10 cellular contexts compared by ENCODE assay signal in genomic region chr11:119493712-119494111, GRCh38.
A peak's percentile ranks its signal among the peaks of the same experiment; 100 is the strongest.
DNase-seq lines count a peak whose midpoint lies in the region; ATAC-seq and TF ChIP-seq lines count a peak whose summit lies in the region.
"Had no signal": no experiment of that assay in that cellular context is flagged by ENCODE, and none has a peak within 500 bp of the region (broad histone marks: within the 10 kb centered on the region; RNA-seq: fewer than 3 reads in every experiment).

No MANE protein-coding gene starts in this region.

- no peaks in the 10 kb centered on the region for H3K4me1 ChIP-seq in DND-41 (ENCODE audit: insufficient read depth, low read length)
- H3K4me1 ChIP-seq in adipocyte (ENCODE audit: control insufficient read depth, insufficient read depth, low read length), result no peaks in the 10 kb centered on the region
- H3K4me1 ChIP-seq in left lung, result no peaks in the 10 kb centered on the region

- intact Hi-C loops in left lung (cut with DNase I), result no loop called here

- H3K4me3 ChIP-seq in DND-41 (ENCODE audit: low read depth in 1 of 2, low read length in 2 of 2), result no peak overlapping the region
- H3K4me3 ChIP-seq in adipocyte (ENCODE audit: low read length), result no peak overlapping the region
- H3K4me3 ChIP-seq in left lung, result no peak overlapping the region

- ATAC-seq in DND-41 (ENCODE audit: insufficient read depth, low read depth) (peak; percentile 63; the same call in 1 of the 3 replicates), left lung (peak; percentile 88), HG03342 (IDR thresholded peaks at IDR 0.05; ENCODE audit: unreplicated experiment) (no peak), GM18520 (IDR thresholded peaks at IDR 0.05; ENCODE audit: unreplicated experiment) (no peak)

- H3K27me3 ChIP-seq in DND-41 (ENCODE audit: insufficient read depth, low read length, poor library complexity) (no peaks in the 10 kb centered on the region), adipocyte (replicated peaks; ENCODE audit: control insufficient read depth, insufficient read depth, low read length) (peaks cover 40% of the 10 kb centered on the region), left lung (peaks cover 0 to 22% of the 10 kb centered on the region in 2 donors)

- no peaks in the 10 kb centered on the region for H3K79me2 ChIP-seq in DND-41 (ENCODE audit: insufficient read depth, low read length)

- no peak overlapping the region for H2AFZ ChIP-seq in DND-41 (ENCODE audit: low read depth, low read length)

- H4K20me1 ChIP-seq in DND-41 (ENCODE audit: insufficient read depth, low read length), result peaks cover 8% of the 10 kb centered on the region

- H3K9ac ChIP-seq in DND-41 (ENCODE audit: low read depth, low read length), result no peak overlapping the region
- no peak overlapping the region for H3K9ac ChIP-seq in adipocyte (ENCODE audit: low read length)

- H3K27ac ChIP-seq in DND-41 (ENCODE audit: low read length) (no peak overlapping the region), left lung (no peak overlapping the region)

- H3K4me2 ChIP-seq in DND-41 (ENCODE audit: insufficient read depth, low read length), result no peak overlapping the region

- DNase-seq in DND-41, result peak; percentile 54
- DNase-seq in HT-29 (ENCODE audit: low spot score), result peak; percentile 75
- DNase-seq in adipocyte (ENCODE audit: low read depth), result peak; percentile 54
- peak in 1 of 2 donors; percentile 48 for DNase-seq in left lung
- no peak for DNase-seq in NCI-H446 treated with DMSO at 0.1 percent for 48 hours (lab: John Stamatoyannopoulos, UW)
- DNase-seq in NCI-H524 treated with DMSO at 0.1 percent for 48 hours (lab: John Stamatoyannopoulos, UW), result no peak
- DNase-seq: activated CD4-positive, alpha-beta T cell treated with anti-CD3 and anti-CD28 coated beads, Interleukin-2, amount 10 ng/mL, durations not matched to agents 24 days and 14 days; NCI-H446 had no signal

- H3K36me3 ChIP-seq in DND-41 (ENCODE audit: insufficient read depth, low read length), result no peaks in the 10 kb centered on the region
- no peaks in the 10 kb centered on the region for H3K36me3 ChIP-seq in adipocyte (ENCODE audit: control insufficient read depth, insufficient read depth, low read length, severe bottlenecking)
- no peaks in the 10 kb centered on the region for H3K36me3 ChIP-seq in left lung

- no peak for TF ChIP-seq CTCF in DND-41 (IDR thresholded peaks at IDR 0.05; ENCODE audit: borderline replicate concordance, extremely low read depth, low read length, poor library complexity, severe bottlenecking)
- TF ChIP-seq CTCF in left lung (IDR thresholded peaks at IDR 0.05), result no peak

- H3K9me3 ChIP-seq in DND-41 (ENCODE audit: insufficient read depth, low read length, severe bottlenecking) (no peaks in the 10 kb centered on the region), adipocyte (ENCODE audit: control insufficient read depth, low read length) (no peaks in the 10 kb centered on the region), left lung (no peaks in the 10 kb centered on the region)

Comparison
In these comparisons a context has a peak if more than half of its experiments do, and no peak if none do; other contexts are left out.
1. ATAC-seq: peak in DND-41 (single experiment) and left lung (single experiment); none in HG03342 (single experiment) and GM18520 (single experiment).
2. DNase-seq: peak in DND-41 (single experiment), HT-29 (single experiment) and adipocyte (single experiment); none in NCI-H446 treated with DMSO at 0.1 percent for 48 hours (single experiment) and NCI-H524 treated with DMSO at 0.1 percent for 48 hours (single experiment).